In the genomic region with DNA sequence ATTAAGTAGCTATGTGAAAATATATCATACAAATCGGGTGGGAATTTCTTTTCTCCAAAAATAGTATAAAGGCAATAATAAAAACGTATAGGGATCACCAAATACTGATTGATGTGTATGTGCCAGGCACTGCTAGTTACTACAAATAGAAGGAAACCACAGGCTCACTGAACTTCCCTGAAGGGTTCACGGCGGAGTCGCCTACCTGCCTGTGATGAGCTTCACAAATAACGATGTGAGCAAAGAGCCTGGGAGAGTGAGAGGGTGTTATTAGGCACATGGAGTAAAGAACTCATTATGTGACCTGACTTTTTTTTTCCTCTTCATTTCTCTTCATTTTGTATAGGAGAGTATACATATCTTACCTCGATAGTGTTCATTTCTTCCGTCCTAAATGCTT, we compare ENCODE assay signal across 24 cellular contexts. TPM values are rescaled to one million over a fixed set of nuclear protein-coding genes. Genes with fewer than 3 reads are reported as not detected.
DNase-seq lines count a peak whose midpoint lies in the region; ATAC-seq and TF ChIP-seq lines count a peak whose summit lies in the region.
"Had no signal": no experiment of that assay in that cellular context is flagged by ENCODE, and none has a peak within 500 bp of the region (broad histone marks: within the 10 kb centered on the region; RNA-seq: fewer than 3 reads in every experiment).

No MANE protein-coding gene starts in this region.

- H3K36me3 Mint-ChIP-seq in activated T-cell treated with anti-CD3 and anti-CD28 coated beads, Interleukin-2, amount 50 U/mL, for 24 hours (ENCODE audit: low read depth), result peaks cover 87% of the 10 kb centered on the region
- H3K36me3 Mint-ChIP-seq in activated T-cell treated with anti-CD3 and anti-CD28 coated beads, Interleukin-2, amount 50 U/mL, for 4 hours (ENCODE audit: insufficient read depth), result peaks cover 38% of the 10 kb centered on the region
- peaks cover 31% of the 10 kb centered on the region for H3K36me3 Mint-ChIP-seq in activated naive CD8-positive, alpha-beta T cell treated with anti-CD3 and anti-CD28 coated beads for 36 hours
- peaks cover 74% of the 10 kb centered on the region for H3K36me3 Mint-ChIP-seq in nephron progenitor cell (ENCODE audit: low read depth)

- H3K9me3 ChIP-seq in A673 (ENCODE audit: low read depth, low read length, poor library complexity, severe bottlenecking) (no peaks in the 10 kb centered on the region), suprapubic skin (no peaks in the 10 kb centered on the region)
- H3K9me3 ChIP-seq: BE2C had no signal

- H3K27me3 ChIP-seq in A673 (replicated peaks; ENCODE audit: insufficient read depth, low read depth, low read length, poor library complexity) (no peaks in the 10 kb centered on the region), suprapubic skin (no peaks in the 10 kb centered on the region)
- H3K27me3 ChIP-seq: BE2C had no signal

- intact Hi-C loops in A673 (cut with micrococcal nuclease; ENCODE audit: unreplicated experiment) (no loop called here), left colon (cut with DNase I, micrococcal nuclease) (no loop called here)

- no peak overlapping the region for H3K4me3 ChIP-seq in A673 (ENCODE audit: low read depth, low read length, poor library complexity, severe bottlenecking)
- no peak overlapping the region for H3K4me3 ChIP-seq in suprapubic skin
- H3K4me3 ChIP-seq: GM12878 had no signal

- H3K36me3 ChIP-seq in A673 (ENCODE audit: insufficient read depth, low read length, poor library complexity, severe bottlenecking) (peaks cover 91% of the 10 kb centered on the region), suprapubic skin (peaks cover 95% of the 10 kb centered on the region)

- H3K4me1 ChIP-seq in A673 (ENCODE audit: insufficient read depth, low read length, poor library complexity, severe bottlenecking), result no peaks in the 10 kb centered on the region
- H3K4me1 ChIP-seq in suprapubic skin, result no peaks in the 10 kb centered on the region
- H3K4me1 ChIP-seq: BE2C had no signal

- 89% methylated on average over 8 of the region's 8 CpGs for WGBS in suprapubic skin

- H3K27me3 Mint-ChIP-seq in activated T-cell treated with anti-CD3 and anti-CD28 coated beads, Interleukin-2, amount 50 U/mL, for 24 hours, result no peaks in the 10 kb centered on the region
- H3K27me3 Mint-ChIP-seq in activated T-cell treated with anti-CD3 and anti-CD28 coated beads, Interleukin-2, amount 50 U/mL, for 4 hours (ENCODE audit: low read depth), result no peaks in the 10 kb centered on the region
- H3K27me3 Mint-ChIP-seq in activated naive CD8-positive, alpha-beta T cell treated with anti-CD3 and anti-CD28 coated beads for 36 hours, result no peaks in the 10 kb centered on the region
- H3K27me3 Mint-ChIP-seq in nephron progenitor cell (ENCODE audit: low read depth, poor library complexity), result no peaks in the 10 kb centered on the region
- H3K27me3 Mint-ChIP-seq: CD4-positive, CD25-positive, alpha-beta regulatory T cell; CD8-positive, alpha-beta memory T cell had no signal

- H3K4me1 Mint-ChIP-seq in activated T-cell treated with anti-CD3 and anti-CD28 coated beads, Interleukin-2, amount 50 U/mL, for 24 hours (ENCODE audit: low read depth), result peaks cover 7% of the 10 kb centered on the region
- no peaks in the 10 kb centered on the region for H3K4me1 Mint-ChIP-seq in activated T-cell treated with anti-CD3 and anti-CD28 coated beads, Interleukin-2, amount 50 U/mL, for 4 hours (ENCODE audit: low read depth)
- peaks cover 2% of the 10 kb centered on the region for H3K4me1 Mint-ChIP-seq in activated naive CD8-positive, alpha-beta T cell treated with anti-CD3 and anti-CD28 coated beads for 36 hours
- H3K4me1 Mint-ChIP-seq in nephron progenitor cell, result peaks cover 7% of the 10 kb centered on the region

- no peak for DNase-seq in activated T-cell treated with anti-CD3 and anti-CD28 coated beads, Interleukin-2, amount 50 U/mL, for 24 hours
- no peak for DNase-seq in activated T-cell treated with anti-CD3 and anti-CD28 coated beads, Interleukin-2, amount 50 U/mL, for 4 hours
- no peak for DNase-seq in A673 (ENCODE audit: low spot score)
- DNase-seq in activated naive CD8-positive, alpha-beta T cell treated with anti-CD3 and anti-CD28 coated beads for 36 hours, result no peak
- DNase-seq in nephron progenitor cell, result no peak
- no peak for DNase-seq in left colon
- DNase-seq in suprapubic skin (ENCODE audit: low spot score in 2 of 2), result no peak
- DNase-seq: ACHN; BE2C; C1 segment of cervical spinal cord; CD4-positive, CD25-positive, alpha-beta regulatory T cell; CD8-positive, alpha-beta memory T cell; COR-L47; DMS 273 treated with DMSO at 0.1 percent for 48 hours; DMS53; DND-41; EL; GOT3; H7; HFFc6 had no signal

- ATAC-seq in activated T-cell treated with anti-CD3 and anti-CD28 coated beads, Interleukin-2, amount 50 U/mL, for 4 hours, result no peak
- ATAC-seq in left colon (no peak), GM21367 (IDR thresholded peaks at IDR 0.05; ENCODE audit: unreplicated experiment) (no peak)
- ATAC-seq: GM12878, HCT116 had no signal

- no peak overlapping the region for H3K4me3 Mint-ChIP-seq in activated T-cell treated with anti-CD3 and anti-CD28 coated beads, Interleukin-2, amount 50 U/mL, for 24 hours
- no peak overlapping the region for H3K4me3 Mint-ChIP-seq in activated T-cell treated with anti-CD3 and anti-CD28 coated beads, Interleukin-2, amount 50 U/mL, for 4 hours
- H3K4me3 Mint-ChIP-seq in activated naive CD8-positive, alpha-beta T cell treated with anti-CD3 and anti-CD28 coated beads for 36 hours, result no peak overlapping the region
- H3K4me3 Mint-ChIP-seq in nephron progenitor cell, result no peak overlapping the region
- H3K4me3 Mint-ChIP-seq: CD4-positive, CD25-positive, alpha-beta regulatory T cell; CD8-positive, alpha-beta memory T cell; HFFc6 had no signal

- POLR2A ChIA-PET in A673 (lab: Charles Lee; ENCODE audit: low non-redundant PET), result no interaction called here

- peak overlapping the region; percentile 9 for H3K27ac Mint-ChIP-seq in activated T-cell treated with anti-CD3 and anti-CD28 coated beads, Interleukin-2, amount 50 U/mL, for 24 hours
- peak overlapping the region; percentile 49 for H3K27ac Mint-ChIP-seq in activated naive CD8-positive, alpha-beta T cell treated with anti-CD3 and anti-CD28 coated beads for 36 hours
- H3K27ac Mint-ChIP-seq in nephron progenitor cell, result peak overlapping the region; percentile 50
- H3K27ac Mint-ChIP-seq: HFFc6 had no signal

- TF ChIP-seq EP300 in suprapubic skin (IDR thresholded peaks at IDR 0.05), result no peak

- CTCF ChIA-PET in A673 (lab: Charles Lee), result no interaction called here

- no peak for TF ChIP-seq POLR2A in suprapubic skin (IDR thresholded peaks at IDR 0.05)

- TF ChIP-seq CTCF in A673 (conservative IDR thresholded peaks at IDR 0.05; ENCODE audit: low read depth, low read length) (no peak), nephron progenitor cell (IDR thresholded peaks at IDR 0.05) (no peak), suprapubic skin (IDR thresholded peaks at IDR 0.05) (no peak)

- no peaks in the 10 kb centered on the region for H3K9me3 Mint-ChIP-seq in activated T-cell treated with anti-CD3 and anti-CD28 coated beads, Interleukin-2, amount 50 U/mL, for 24 hours
- no peaks in the 10 kb centered on the region for H3K9me3 Mint-ChIP-seq in activated T-cell treated with anti-CD3 and anti-CD28 coated beads, Interleukin-2, amount 50 U/mL, for 4 hours
- no peaks in the 10 kb centered on the region for H3K9me3 Mint-ChIP-seq in activated naive CD8-positive, alpha-beta T cell treated with anti-CD3 and anti-CD28 coated beads for 36 hours
- H3K9me3 Mint-ChIP-seq in nephron progenitor cell, result no peaks in the 10 kb centered on the region
- H3K9me3 Mint-ChIP-seq: CD4-positive, CD25-positive, alpha-beta regulatory T cell; CD8-positive, alpha-beta memory T cell; HFFc6 had no signal

- BruUV-seq in A673 (replicated peaks; lab: Mats Ljungman, UMichigan), result TSS peak; percentile 24

- H3K27ac ChIP-seq in A673 (ENCODE audit: low read depth, low read length, poor library complexity, severe bottlenecking), result no peak overlapping the region
- no peak overlapping the region for H3K27ac ChIP-seq in suprapubic skin
- H3K27ac ChIP-seq: HL-60 had no signal

RNA-seq across cellular contexts. Expression of a gene that starts 36.0 kb away (rescaled TPM):
- 10 to 100 TPM; 57.4 to 57.8 (median 57.5) TPM for total RNA-seq in activated T-cell treated with anti-CD3 and anti-CD28 coated beads, Interleukin-2, amount 50 U/mL, for 4 hours
- total RNA-seq in A673 (2021), result 31.9 and 32.0 TPM in 2 replicates
- 10 to 100 TPM; 40.8 to 46.6 TPM for total RNA-seq in activated naive CD8-positive, alpha-beta T cell treated with anti-CD3 and anti-CD28 coated beads for 36 hours
- total RNA-seq in left colon, result 10 to 100 TPM; 16.1 to 18.9 TPM
- total RNA-seq in suprapubic skin, result 10 to 100 TPM; 13.2 to 36.5 (median 17.4) TPM
